Comparison of ENCODE assay signal across 2 cellular contexts in genomic region chr4:40453912-40454311, GRCh38.
TF ChIP-seq lines count a peak whose summit lies in the region.

No MANE protein-coding gene starts in this region.

TF ChIP-seq in A549, 52 proteins besides CTCF, POLR2A, EP300 and RAD21 (continued from another document):
- TF ChIP-seq ATOH8 (CRISPR knock-in tag; IDR thresholded peaks at IDR 0.05; ENCODE audit: low read depth) (no peak), NR3C1 (IDR thresholded peaks at IDR 0.05) (no peak), CBX2 (IDR thresholded peaks at IDR 0.05; ENCODE audit: borderline replicate concordance, low read depth) (no peak), ZFP36 (IDR thresholded peaks at IDR 0.05; ENCODE audit: borderline replicate concordance, partially characterized antibody) (no peak), HES2 (IDR thresholded peaks at IDR 0.05) (no peak), HOXB13 (CRISPR knock-in tag; IDR thresholded peaks at IDR 0.05; ENCODE audit: low read depth) (no peak), NFE2L2 (conservative IDR thresholded peaks at IDR 0.05; ENCODE audit: low read length) (no peak), MAX (IDR thresholded peaks at IDR 0.05) (no peak), REST (IDR thresholded peaks at IDR 0.05) (no peak), TFCP2L1 (CRISPR knock-in tag; IDR thresholded peaks at IDR 0.05) (no peak), KDM1A (IDR thresholded peaks at IDR 0.05; ENCODE audit: low read depth) (no peak)

TF ChIP-seq in HepG2, 621 proteins besides CTCF, POLR2A, EP300 and RAD21 (continued from another document):
- TF ChIP-seq ZNF18 (CRISPR knock-in tag; IDR thresholded peaks at IDR 0.05; ENCODE audit: insufficient replicate concordance) (no peak), TAF1 (CRISPR knock-in tag; IDR thresholded peaks at IDR 0.05) (no peak), HMGXB4 (CRISPR knock-in tag; IDR thresholded peaks at IDR 0.05; ENCODE audit: borderline replicate concordance in 1 of 2, low read depth in 1 of 2) (no peak), PATZ1 (CRISPR knock-in tag; IDR thresholded peaks at IDR 0.05) (no peak)
